In genomic region chr3:65020780-65021179, GRCh38 we compare ENCODE assay signal across 16 cellular contexts.
"Had no signal": no experiment of that assay in that cellular context is flagged by ENCODE, and none has a peak within 500 bp of the region (broad histone marks: within the 10 kb centered on the region; RNA-seq: fewer than 3 reads in every experiment).

No MANE protein-coding gene starts in this region.

- ATAC-seq: activated naive CD8-positive, alpha-beta T cell treated with anti-CD3 and anti-CD28 coated beads, Interleukin-2, amount 50 U/mL, for 24 hours; stimulated activated naive B cell treated with anti-CD40 and anti-IgM and Interleukin-4, amounts not matched to agents 10 μg/mL and 1 μg/mL and 100 μg/mL, for 72 hours; T-helper 17 cell had no signal

- H3K27me3 ChIP-seq: esophagus squamous epithelium, neutrophil, thyroid gland had no signal

- H3K4me3 ChIP-seq: esophagus squamous epithelium, thyroid gland had no signal

- H3K36me3 ChIP-seq: esophagus squamous epithelium, neutrophil, thyroid gland, WERI-Rb-1 had no signal

- FAIRE-seq: bronchial epithelial cell had no signal

- H3K27ac ChIP-seq: neutrophil, thyroid gland, WERI-Rb-1 had no signal

- H3K9me3 ChIP-seq: esophagus squamous epithelium, neutrophil, thyroid gland had no signal

- DNase-seq: activated CD4-positive, alpha-beta T cell treated with anti-CD3 and anti-CD28 coated beads, Interleukin-2, amount 50 U/mL, for 48 hours; activated naive CD4-positive, alpha-beta T cell treated with anti-CD3 and anti-CD28 coated beads for 36 hours; activated naive CD8-positive, alpha-beta T cell treated with anti-CD3 and anti-CD28 coated beads, Interleukin-2, amount 50 U/mL, for 24 hours; aorta; esophagus squamous epithelium; foreskin fibroblast; kidney glomerular epithelial cell; posterior cingulate gyrus; stimulated activated CD4-positive, alpha-beta T cell treated with anti-CD3 and anti-CD28 coated beads, Interleukin-15, amount 100 ng/mL, for 24 hours; stimulated activated CD4-positive, alpha-beta T cell treated with anti-CD3 and anti-CD28 coated beads, Interleukin-4, amount 100 ng/mL, for 1 hour; stimulated activated naive B cell treated with anti-CD40 and anti-IgM and Interleukin-4, amounts not matched to agents 10 μg/mL and 1 μg/mL and 100 μg/mL, for 72 hours; T-helper 17 cell; WERI-Rb-1 had no signal
